ENCODE assay signal across 8 cellular contexts in the genomic region with DNA sequence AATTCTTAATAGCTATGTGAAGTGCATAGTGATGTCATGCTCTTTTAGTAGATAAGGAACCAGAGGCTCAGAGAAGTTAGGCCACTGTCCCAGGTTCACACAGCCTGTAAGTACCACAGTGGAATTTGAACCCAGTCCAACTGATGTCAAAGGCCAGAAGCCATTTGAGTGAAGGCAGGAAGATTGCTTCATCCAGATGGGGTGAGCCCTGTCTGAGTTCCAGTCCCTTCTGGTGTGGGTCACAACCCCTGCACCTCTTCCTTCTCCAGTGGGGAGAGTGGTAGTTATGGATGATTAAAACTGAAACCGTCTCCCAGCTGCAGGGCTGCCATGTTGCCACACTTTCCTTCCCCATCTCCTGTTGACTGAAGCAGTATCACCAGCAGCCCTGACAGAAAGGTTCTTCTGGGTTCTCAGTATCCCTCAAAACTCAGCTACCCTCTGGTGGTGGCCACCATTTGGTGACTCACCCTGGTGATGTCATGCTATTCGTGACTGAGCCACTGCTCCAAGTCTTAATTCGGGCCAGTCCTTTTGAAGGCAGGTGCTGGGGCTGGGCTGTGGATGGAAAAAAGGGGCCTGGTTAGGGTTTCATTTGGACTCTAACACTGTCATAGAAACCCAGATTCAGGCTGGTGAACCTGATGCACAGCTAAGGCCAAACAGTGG. TPM values are rescaled to one million over a fixed set of nuclear protein-coding genes. Genes with fewer than 3 reads are reported as not detected.
DNase-seq lines count a peak whose midpoint lies in the region; ATAC-seq and TF ChIP-seq lines count a peak whose summit lies in the region.

No MANE protein-coding gene starts in this region.

- H3K4me3 ChIP-seq in CD4-positive, alpha-beta memory T cell (ENCODE audit: low read length in 2 of 2) = no peak overlapping the region
- H3K4me3 ChIP-seq in PC-9 = no peak overlapping the region
- H3K4me3 ChIP-seq in adrenal gland = no peak overlapping the region

- peaks cover 10 to 31% (median 23%) of the 10 kb centered on the region in 4 donors for H3K4me1 Mint-ChIP-seq in CD4-positive, alpha-beta memory T cell

- H2AFZ ChIP-seq in PC-9 = no peak overlapping the region

- CTCF ChIA-PET in CD4-positive, alpha-beta memory T cell (lab: Charles Lee; ENCODE audit: partially characterized antibody) = interaction anchor here (0.7 to 5.2 kb wide), 5 partner anchors 9 to 1036 kb away, joined by 3 to 23 read pairs (median 20); no protein-coding TSS in a partner anchor
- CTCF ChIA-PET in PC-9 (lab: Charles Lee) = interaction anchor here (0.7 kb wide), 2 partner anchors 57 to 219 kb away, joined by 12 read pairs; a partner anchor contains a TSS

- no peaks in the 10 kb centered on the region for H3K9me3 ChIP-seq in CD4-positive, alpha-beta memory T cell (ENCODE audit: control insufficient read depth in 1 of 2, low read length in 2 of 2)
- H3K9me3 ChIP-seq in PC-9 (ENCODE audit: insufficient read depth, low read depth) = no peaks in the 10 kb centered on the region
- no peaks in the 10 kb centered on the region for H3K9me3 ChIP-seq in adrenal gland (replicated peaks in 1 of 3)

- H3K27ac ChIP-seq in CD4-positive, alpha-beta memory T cell (ENCODE audit: low read depth, low read length) = peak overlapping the region; percentile 10
- H3K27ac ChIP-seq in PC-9 (no peak overlapping the region), adrenal gland (peak overlapping the region; percentile 33 to 83 (median 49))

- no peaks in the 10 kb centered on the region for H3K9me3 Mint-ChIP-seq in CD4-positive, alpha-beta memory T cell

- peaks cover 8 to 22% of the 10 kb centered on the region in 2 donors for H3K36me3 Mint-ChIP-seq in CD4-positive, alpha-beta memory T cell

- H3K27me3 Mint-ChIP-seq in CD4-positive, alpha-beta memory T cell = no peaks in the 10 kb centered on the region

- H3K4me2 ChIP-seq in PC-9 = 0 out of 2 replicates have a peak overlapping the region, but pooled peaks have one; percentile 7

- no peaks in the 10 kb centered on the region for H3K27me3 ChIP-seq in CD4-positive, alpha-beta memory T cell (ENCODE audit: insufficient read depth, low read length)
- H3K27me3 ChIP-seq in PC-9 (ENCODE audit: insufficient read depth, low read depth) = no peaks in the 10 kb centered on the region
- no peaks in the 10 kb centered on the region for H3K27me3 ChIP-seq in adrenal gland

- DNase-seq in CD4-positive, alpha-beta memory T cell = peak in 1 of 5 donors; percentile 75
- peak; percentile 8 to 43 for DNase-seq in PC-9
- DNase-seq in adrenal gland = peak; percentile 39 to 77 (median 71)
- DNase-seq in iris pigment epithelial cell (ENCODE audit: low read depth) = peak; percentile 72
- DNase-seq in stimulated activated CD8-positive, alpha-beta memory T cell treated with anti-CD3 and anti-CD28 coated beads, Interleukin-7, amount 100 ng/mL, for 4 hours (ENCODE audit: low read depth in 2 of 2) = peak; percentile 39 to 46
- DNase-seq in foreskin melanocyte = no peak

- peaks cover 23% of the 10 kb centered on the region for H3K4me1 ChIP-seq in CD4-positive, alpha-beta memory T cell (ENCODE audit: insufficient read depth, low read length)
- H3K4me1 ChIP-seq in PC-9 (replicated peaks; ENCODE audit: insufficient read depth) = peaks cover 17% of the 10 kb centered on the region
- peaks cover 4 to 29% of the 10 kb centered on the region in 2 donors for H3K4me1 ChIP-seq in adrenal gland (replicated peaks in 1 of 2)

- 20 to 36% (median 31%) methylated on average over 2 to 3 of the region's 3 CpGs for WGBS in adrenal gland, 4 donors

- ATAC-seq in HG02678 (IDR thresholded peaks at IDR 0.05; ENCODE audit: unreplicated experiment) (no peak), HG03521 (IDR thresholded peaks at IDR 0.05; ENCODE audit: unreplicated experiment) (no peak)

- POLR2A ChIA-PET in CD4-positive, alpha-beta memory T cell (lab: Charles Lee; ENCODE audit: partially characterized antibody) = interaction anchor here (3.8 to 7.5 kb wide), 6 partner anchors 8 to 58 kb away, joined by 41 to 186 read pairs (median 103); a partner anchor contains a TSS
- POLR2A ChIA-PET in PC-9 (lab: Charles Lee; ENCODE audit: unreplicated experiment) = interaction anchor here (0.6 kb wide), 1 partner anchor 264 kb away, joined by 4 read pairs; no protein-coding TSS in a partner anchor

- intact Hi-C loops in CD4-positive, alpha-beta memory T cell (cut with micrococcal nuclease) = no loop called here
- intact Hi-C loops in PC-9 (cut with micrococcal nuclease; ENCODE audit: unreplicated experiment) = no loop called here
- intact Hi-C loops in adrenal gland (cut with DNase I) = no loop called here

- BruUV-seq in PC-9 (replicated peaks; lab: Mats Ljungman, UMichigan) = no TSS peak

- peaks cover 5% of the 10 kb centered on the region for H3K36me3 ChIP-seq in CD4-positive, alpha-beta memory T cell (ENCODE audit: insufficient read depth, low read length)
- no peaks in the 10 kb centered on the region for H3K36me3 ChIP-seq in PC-9 (ENCODE audit: low read depth)
- no peaks in the 10 kb centered on the region for H3K36me3 ChIP-seq in adrenal gland (replicated peaks in 1 of 2)

- TF ChIP-seq CTCF in PC-9 (conservative IDR thresholded peaks at IDR 0.05) (no peak), adrenal gland (IDR thresholded peaks at IDR 0.05) (no peak)

- no peaks in the 10 kb centered on the region for H4K20me1 ChIP-seq in PC-9 (ENCODE audit: insufficient read depth)

- H3K27ac Mint-ChIP-seq in CD4-positive, alpha-beta memory T cell = peak overlapping the region; percentile 26 to 81 (median 76)

- peak overlapping the region in 5 of 8 donors; percentile 17 to 87 (median 62) for H3K4me3 Mint-ChIP-seq in CD4-positive, alpha-beta memory T cell

- H3K79me2 ChIP-seq in PC-9 (ENCODE audit: low read depth) = peaks cover 20% of the 10 kb centered on the region

- H3F3A ChIP-seq in PC-9 (ENCODE audit: insufficient read depth, low read depth) = peaks cover 7% of the 10 kb centered on the region; the same call in 1 of the 2 replicates

- H3K9me2 ChIP-seq in PC-9 (ENCODE audit: insufficient read depth) = no peaks in the 10 kb centered on the region

- TF ChIP-seq POLR2A in adrenal gland (IDR thresholded peaks at IDR 0.05) = no peak

RNA-seq across cellular contexts. Expression of a gene that starts 1.5 kb away (rescaled TPM):
- 1 to 10 TPM in 1 of 2 experiments, under 1 TPM in 1; 0.89 to 1.6 TPM for total RNA-seq in CD4-positive, alpha-beta memory T cell
- under 1 TPM; 0.41 to 0.42 TPM for polyA plus RNA-seq in CD4-positive, alpha-beta memory T cell
- total RNA-seq in PC-9 (2021) (1.0 and 1.4 TPM in 2 replicates), adrenal gland (under 1 TPM in 3 of 8 donors, not detected in 5; 0.14 to 0.28 (median 0.18) TPM)
- under 1 TPM in 2 of 3 donors, not detected in 1; 0.24 TPM for polyA plus RNA-seq in adrenal gland

RNA-seq across cellular contexts. Expression of a gene that starts 20.4 kb away (rescaled TPM):
- 10 to 100 TPM; 27.2 to 30.8 TPM for total RNA-seq in CD4-positive, alpha-beta memory T cell
- 10 to 100 TPM; 52.0 to 57.5 TPM for polyA plus RNA-seq in CD4-positive, alpha-beta memory T cell
- total RNA-seq in PC-9 (2021) = 46.2 and 57.7 TPM in 2 replicates
- total RNA-seq in adrenal gland = 100 to 1,000 TPM in 1 of 8 donors, 10 to 100 TPM in 7; 76.9 to 115 (median 87.0) TPM
- 10 to 100 TPM; 71.4 to 75.3 (median 73.1) TPM for polyA plus RNA-seq in adrenal gland

RNA-seq across cellular contexts. Expression of a gene that starts 32.2 kb away (rescaled TPM):
- 10 to 100 TPM; 21.1 to 24.1 TPM for total RNA-seq in CD4-positive, alpha-beta memory T cell
- 10 to 100 TPM; 27.5 to 44.5 TPM for polyA plus RNA-seq in CD4-positive, alpha-beta memory T cell
- total RNA-seq in PC-9 (2021) (6.2 and 12.7 TPM in 2 replicates), adrenal gland (10 to 100 TPM; 21.6 to 61.9 (median 33.9) TPM)
- polyA plus RNA-seq in adrenal gland = 10 to 100 TPM in 2 of 3 donors, 1 to 10 TPM in 1; 2.1 to 26.1 (median 25.5) TPM

RNA-seq across cellular contexts. Expression of a gene that starts 34.2 kb away (rescaled TPM):
- total RNA-seq in CD4-positive, alpha-beta memory T cell = 1 to 10 TPM; 4.9 to 5.4 TPM
- 1 to 10 TPM; 2.1 to 2.7 TPM for polyA plus RNA-seq in CD4-positive, alpha-beta memory T cell
- total RNA-seq in PC-9 (2021) = 1.6 and 2.3 TPM in 2 replicates
- total RNA-seq in adrenal gland = 10 to 100 TPM in 1 of 8 donors, 1 to 10 TPM in 5, under 1 TPM in 1, not detected in 1; 0.54 to 10.6 (median 6.0) TPM
- polyA plus RNA-seq in adrenal gland = 10 to 100 TPM in 2 of 3 donors, 1 to 10 TPM in 1; 3.4 to 43.7 (median 10.4) TPM

RNA-seq across cellular contexts. Expression of a gene that starts 49.7 kb away (rescaled TPM):
- total RNA-seq in CD4-positive, alpha-beta memory T cell = 10 to 100 TPM; 54.9 to 60.0 TPM
- 10 to 100 TPM; 69.9 to 72.3 TPM for polyA plus RNA-seq in CD4-positive, alpha-beta memory T cell
- total RNA-seq in PC-9 (2021) (25.8 and 29.4 TPM in 2 replicates), adrenal gland (100 to 1,000 TPM in 5 of 8 donors, 10 to 100 TPM in 3; 80.4 to 154 (median 106) TPM)
- 100 to 1,000 TPM in 2 of 3 donors, 10 to 100 TPM in 1; 68.1 to 117 (median 102) TPM for polyA plus RNA-seq in adrenal gland
